In genomic region chr18:6310714-6311113, GRCh38 we compare ENCODE assay signal across 11 cellular contexts.
"Had no signal": no experiment of that assay in that cellular context is flagged by ENCODE, and none has a peak within 500 bp of the region (broad histone marks: within the 10 kb centered on the region; RNA-seq: fewer than 3 reads in every experiment).

No MANE protein-coding gene starts in this region.

- H3K4me2 ChIP-seq: GM23338 had no signal

- ATAC-seq: GM23338, HCT116 had no signal

- H3K9ac ChIP-seq: GM23248 had no signal

- H3K27ac ChIP-seq: GM23248 had no signal

- H3K36me3 ChIP-seq: HAP-1 had no signal

- H3K4me3 ChIP-seq: GM23248, GM23338, HAP-1 had no signal

- FAIRE-seq: H1, H54 had no signal

- DNase-seq: GM23248, GOT3, H7, H9, HCEC 1CT, HFFc6 had no signal

- H3K4me1 ChIP-seq: HAP-1 had no signal

- H3K9me3 ChIP-seq: HAP-1 had no signal

- H2AFZ ChIP-seq: GM23248, GM23338 had no signal
